Comparison of ENCODE assay signal across 17 cellular contexts in the genomic region with DNA sequence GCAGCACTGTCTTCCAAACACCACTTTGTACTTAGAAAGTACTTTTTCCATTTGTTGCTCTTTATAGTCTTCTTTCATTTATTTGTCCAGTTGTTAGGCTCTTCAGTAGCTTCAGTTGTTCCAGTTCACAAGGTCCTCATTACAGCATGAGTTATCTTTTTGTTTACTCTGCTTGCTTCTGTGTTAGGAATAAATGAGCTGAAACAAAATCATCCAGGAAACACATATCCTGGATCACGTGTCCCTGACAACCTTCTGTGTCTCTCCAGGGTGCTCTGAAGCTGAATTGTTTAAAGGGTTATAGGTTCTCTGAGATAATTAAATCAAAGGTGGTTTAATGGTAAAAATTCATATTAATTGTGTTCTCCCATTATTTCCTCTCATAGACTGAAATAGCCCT. TPM values are rescaled to one million over a fixed set of nuclear protein-coding genes. Genes with fewer than 3 reads are reported as not detected.
DNase-seq lines count a peak whose midpoint lies in the region; ATAC-seq, FAIRE-seq and TF ChIP-seq lines count a peak whose summit lies in the region.
"Had no signal": no experiment of that assay in that cellular context is flagged by ENCODE, and none has a peak within 500 bp of the region (broad histone marks: within the 10 kb centered on the region; RNA-seq: fewer than 3 reads in every experiment).

No MANE protein-coding gene starts in this region.

- peak overlapping the region; percentile 66; the same call in 1 of the 2 replicates for H2AFZ ChIP-seq in SK-N-SH (ENCODE audit: low read depth)
- no peak overlapping the region for H2AFZ ChIP-seq in Karpas-422 (ENCODE audit: low read length)

- CTCF ChIA-PET in SK-N-SH (lab: Yijun Ruan, JAX), result interaction anchor here (0.6 to 8.9 kb wide), 4 partner anchors 21 to 89 kb away, joined by 3 to 111 read pairs (median 4); no protein-coding TSS in a partner anchor

- WGBS in SK-N-SH (ENCODE audit: low lambda C conversion rate), result 59% methylated on average over 1 of the region's 1 CpG

- POLR2A ChIA-PET in SK-N-SH (lab: Yijun Ruan, JAX), result no interaction called here

- peaks cover 8% of the 10 kb centered on the region for H3K36me3 Mint-ChIP-seq in chondrocyte (ENCODE audit: low read depth)

- no peak overlapping the region for H3K27ac Mint-ChIP-seq in chondrocyte (ENCODE audit: unreplicated experiment)
- H3K27ac Mint-ChIP-seq: effector memory CD8-positive, alpha-beta T cell; T-helper 2 cell treated with Interferon-gamma antibody and Interleukin-4, amounts not matched to agents 5 μg/mL and 100 μg/mL, for 36 hours had no signal

- H3K27me3 ChIP-seq in SK-N-SH (ENCODE audit: insufficient read depth) (no peaks in the 10 kb centered on the region), vagina (no peaks in the 10 kb centered on the region), Karpas-422 (ENCODE audit: low read length) (0 out of 2 replicates have a peak, but pooled peaks cover 4% of the 10 kb centered on the region)
- H3K27me3 ChIP-seq: Peyer's patch, upper lobe of left lung had no signal

- peaks cover 12% of the 10 kb centered on the region for H3K4me1 Mint-ChIP-seq in chondrocyte (ENCODE audit: low read depth)

- H3K79me2 ChIP-seq in SK-N-SH (ENCODE audit: insufficient read depth) (no peaks in the 10 kb centered on the region), Karpas-422 (ENCODE audit: low read length) (no peaks in the 10 kb centered on the region)

- H3K4me3 ChIP-seq in SK-N-SH (ENCODE audit: low read depth in 2 of 2, low read length in 1 of 2) (no peak overlapping the region), vagina (no peak overlapping the region), Karpas-422 (ENCODE audit: low read length) (no peak overlapping the region)
- H3K4me3 ChIP-seq: lung, Peyer's patch, upper lobe of left lung had no signal

- H3K9me2 ChIP-seq in SK-N-SH (no peaks in the 10 kb centered on the region), Karpas-422 (replicated peaks; ENCODE audit: insufficient read depth, low read length) (no peaks in the 10 kb centered on the region)

- H3K4me2 ChIP-seq in SK-N-SH (0 out of 2 replicates have a peak overlapping the region, but pooled peaks have one; percentile 19), Karpas-422 (ENCODE audit: low read depth, low read length, poor library complexity, severe bottlenecking) (no peak overlapping the region)

- H3K36me3 ChIP-seq in SK-N-SH (replicated peaks in 1 of 2; ENCODE audit: control insufficient read depth in 1 of 2, insufficient read depth in 2 of 2, low read length in 1 of 2) (no peaks in the 10 kb centered on the region), vagina (no peaks in the 10 kb centered on the region), Karpas-422 (ENCODE audit: insufficient read depth, low read length) (no peaks in the 10 kb centered on the region)
- H3K36me3 ChIP-seq: Peyer's patch, upper lobe of left lung had no signal

- H3F3A ChIP-seq in SK-N-SH (replicated peaks; ENCODE audit: insufficient read depth), result no peaks in the 10 kb centered on the region

- H3K27ac ChIP-seq in SK-N-SH (ENCODE audit: low read depth in 2 of 2, low read length in 1 of 2) (peak overlapping the region in 1 of 2 experiments; percentile 6; a peak in 1 of 4 replicates), vagina (peak overlapping the region; percentile 32), Karpas-422 (ENCODE audit: low read length) (no peak overlapping the region)
- H3K27ac ChIP-seq: Peyer's patch, upper lobe of left lung had no signal

- H3K9ac ChIP-seq in SK-N-SH (no peak overlapping the region), Karpas-422 (ENCODE audit: low read length) (no peak overlapping the region)

- H3K4me3 Mint-ChIP-seq in chondrocyte (ENCODE audit: unreplicated experiment), result no peak overlapping the region
- H3K4me3 Mint-ChIP-seq: effector memory CD8-positive, alpha-beta T cell; T-helper 2 cell treated with Interferon-gamma antibody and Interleukin-4, amounts not matched to agents 5 μg/mL and 100 μg/mL, for 36 hours had no signal

- H3K27me3 Mint-ChIP-seq in chondrocyte (ENCODE audit: low read depth), result no peaks in the 10 kb centered on the region

- H3K9me3 ChIP-seq in SK-N-SH, result peaks cover 18% of the 10 kb centered on the region; the same call in 1 of the 2 replicates
- peaks cover 8% of the 10 kb centered on the region for H3K9me3 ChIP-seq in vagina
- peaks cover 6% of the 10 kb centered on the region; the same call in 1 of the 2 replicates for H3K9me3 ChIP-seq in Karpas-422 (ENCODE audit: low read length)

- peaks cover 0 to 11% of the 10 kb centered on the region in 2 experiments; a peak in 1 of 4 replicates for H3K4me1 ChIP-seq in SK-N-SH (ENCODE audit: control insufficient read depth in 1 of 2, insufficient read depth in 2 of 2, low read depth in 1 of 2, low read length in 1 of 2)
- H3K4me1 ChIP-seq in vagina, result peaks cover 7% of the 10 kb centered on the region
- peaks cover 6% of the 10 kb centered on the region for H3K4me1 ChIP-seq in Karpas-422 (ENCODE audit: low read length)

- intact Hi-C loops in vagina (cut with DNase I), result no loop called here

- ATAC-seq in SK-N-SH treated with all-trans-retinoic acid at 6 μM for 48 hours, result no peak
- ATAC-seq in GM18870 (IDR thresholded peaks at IDR 0.05; ENCODE audit: unreplicated experiment), result no peak
- ATAC-seq: effector memory CD8-positive, alpha-beta T cell had no signal

- TF ChIP-seq RAD21 in SK-N-SH (IDR thresholded peaks at IDR 0.05; ENCODE audit: low read length), result no peak

- TF ChIP-seq CTCF in SK-N-SH (IDR thresholded peaks at IDR 0.05) (no peak), vagina (IDR thresholded peaks at IDR 0.05) (no peak), chondrocyte (IDR thresholded peaks at IDR 0.05) (no peak)

- no peaks in the 10 kb centered on the region for H4K20me1 ChIP-seq in SK-N-SH (ENCODE audit: insufficient read depth)
- no peaks in the 10 kb centered on the region for H4K20me1 ChIP-seq in Karpas-422 (ENCODE audit: insufficient read depth, low read depth, low read length)

- no peak for TF ChIP-seq EP300 in SK-N-SH (IDR thresholded peaks at IDR 0.05; ENCODE audit: borderline replicate concordance in 1 of 2, low read depth in 1 of 2, low read length in 1 of 2)

- TF ChIP-seq POLR2A in vagina (IDR thresholded peaks at IDR 0.05), result no peak

- peaks cover 25% of the 10 kb centered on the region for H3K9me3 Mint-ChIP-seq in chondrocyte (ENCODE audit: low read depth)

- FAIRE-seq in islet of Langerhans (lab: Jason Lieb, UNC), result peak; percentile 99

- DNase-seq in SK-N-SH (no peak), NCI-H345 treated with DMSO at 0.1 percent for 48 hours (lab: John Stamatoyannopoulos, UW; ENCODE audit: unreplicated experiment) (peak; percentile 81), vagina (ENCODE audit: extremely low spot score in 2 of 2) (no peak), chondrocyte (ENCODE audit: low spot score) (no peak), Karpas-422 (no peak)
- DNase-seq: activated CD4-positive, alpha-beta T cell treated with anti-CD3 and anti-CD28 coated beads, Interleukin-2, amount 50 U/mL, for 48 hours; activated effector memory CD4-positive, alpha-beta T cell treated with Interleukin-2 at 50 U/mL for 16 hours; effector memory CD8-positive, alpha-beta T cell; glutamatergic neuron; occipital lobe; Peyer's patch; upper lobe of left lung had no signal

TF ChIP-seq in SK-N-SH, 30 proteins besides CTCF, POLR2A, EP300 and RAD21 (continues in another document):
- TF ChIP-seq, protein P1, sequence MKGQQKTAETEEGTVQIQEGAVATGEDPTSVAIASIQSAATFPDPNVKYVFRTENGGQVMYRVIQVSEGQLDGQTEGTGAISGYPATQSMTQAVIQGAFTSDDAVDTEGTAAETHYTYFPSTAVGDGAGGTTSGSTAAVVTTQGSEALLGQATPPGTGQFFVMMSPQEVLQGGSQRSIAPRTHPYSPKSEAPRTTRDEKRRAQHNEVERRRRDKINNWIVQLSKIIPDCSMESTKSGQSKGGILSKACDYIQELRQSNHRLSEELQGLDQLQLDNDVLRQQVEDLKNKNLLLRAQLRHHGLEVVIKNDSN (IDR thresholded peaks at IDR 0.05; ENCODE audit: borderline replicate concordance, low read depth), result no peak
- TF ChIP-seq ELF1 (IDR thresholded peaks at IDR 0.05), result no peak
- no peak for TF ChIP-seq GATA2 (CRISPR knock-in tag; IDR thresholded peaks at IDR 0.05)
- TF ChIP-seq FOSL2 (IDR thresholded peaks at IDR 0.05; ENCODE audit: borderline replicate concordance, low read depth), result no peak
- TF ChIP-seq CHD2 (IDR thresholded peaks at IDR 0.05; ENCODE audit: low read length, partially characterized antibody), result no peak
- TF ChIP-seq SMC3 (IDR thresholded peaks at IDR 0.05; ENCODE audit: low read depth, low read length), result no peak
- TF ChIP-seq POLR2AphosphoS5 (IDR thresholded peaks at IDR 0.05; ENCODE audit: low read depth, low read length), result no peak
- no peak for TF ChIP-seq RCOR1 (IDR thresholded peaks at IDR 0.05; ENCODE audit: low read length)

TF ChIP-seq in SK-N-SH treated with all-trans-retinoic acid at 6 μM for 48 hours, 23 proteins besides CTCF, POLR2A, EP300 and RAD21 (continues in another document):
- TF ChIP-seq TCF4 (CRISPR knock-in tag; IDR thresholded peaks at IDR 0.05; ENCODE audit: borderline replicate concordance), result no peak
- no peak for TF ChIP-seq ARNTL (CRISPR knock-in tag; IDR thresholded peaks at IDR 0.05; ENCODE audit: borderline replicate concordance, low read depth)
- no peak for TF ChIP-seq TOX (CRISPR knock-in tag; IDR thresholded peaks at IDR 0.05; ENCODE audit: borderline replicate concordance)
- no peak for TF ChIP-seq PPARA (CRISPR knock-in tag; IDR thresholded peaks at IDR 0.05; ENCODE audit: borderline replicate concordance)
- no peak for TF ChIP-seq POU6F1 (CRISPR knock-in tag; IDR thresholded peaks at IDR 0.05; ENCODE audit: borderline replicate concordance, low read depth)
- no peak for TF ChIP-seq BACH2 (CRISPR knock-in tag; IDR thresholded peaks at IDR 0.05; ENCODE audit: borderline replicate concordance)
- no peak for TF ChIP-seq GLIS3 (CRISPR knock-in tag; IDR thresholded peaks at IDR 0.05)
- no peak for TF ChIP-seq SNAI2 (CRISPR knock-in tag; IDR thresholded peaks at IDR 0.05)

RNA-seq across cellular contexts. Expression of gene KLHL8, which starts 19.9 kb away (rescaled TPM):
- polyA plus RNA-seq in SK-N-SH (2012; rRNA removed), result 2.4 and 2.8 TPM in 2 replicates
- 4.8 and 7.0 TPM in 2 replicates for polyA plus RNA-seq in SK-N-SH (2012; cell fraction: cytosol; rRNA removed)
- 0.95 and 1.3 TPM in 2 replicates for polyA plus RNA-seq in SK-N-SH (2012; cell fraction: nucleus; rRNA removed)
- total RNA-seq in vagina (9.1 TPM), chondrocyte (9.1 to 12.3 TPM (median 10.4 TPM) in 3 replicates)
- total RNA-seq in Karpas-422 (2014; rRNA removed; shearing (Covaris generic); ENCODE audit: low replicate concordance), result 17.6 and 26.4 TPM in 2 replicates
